ENCODE assay signal across 8 cellular contexts in the genomic region with DNA sequence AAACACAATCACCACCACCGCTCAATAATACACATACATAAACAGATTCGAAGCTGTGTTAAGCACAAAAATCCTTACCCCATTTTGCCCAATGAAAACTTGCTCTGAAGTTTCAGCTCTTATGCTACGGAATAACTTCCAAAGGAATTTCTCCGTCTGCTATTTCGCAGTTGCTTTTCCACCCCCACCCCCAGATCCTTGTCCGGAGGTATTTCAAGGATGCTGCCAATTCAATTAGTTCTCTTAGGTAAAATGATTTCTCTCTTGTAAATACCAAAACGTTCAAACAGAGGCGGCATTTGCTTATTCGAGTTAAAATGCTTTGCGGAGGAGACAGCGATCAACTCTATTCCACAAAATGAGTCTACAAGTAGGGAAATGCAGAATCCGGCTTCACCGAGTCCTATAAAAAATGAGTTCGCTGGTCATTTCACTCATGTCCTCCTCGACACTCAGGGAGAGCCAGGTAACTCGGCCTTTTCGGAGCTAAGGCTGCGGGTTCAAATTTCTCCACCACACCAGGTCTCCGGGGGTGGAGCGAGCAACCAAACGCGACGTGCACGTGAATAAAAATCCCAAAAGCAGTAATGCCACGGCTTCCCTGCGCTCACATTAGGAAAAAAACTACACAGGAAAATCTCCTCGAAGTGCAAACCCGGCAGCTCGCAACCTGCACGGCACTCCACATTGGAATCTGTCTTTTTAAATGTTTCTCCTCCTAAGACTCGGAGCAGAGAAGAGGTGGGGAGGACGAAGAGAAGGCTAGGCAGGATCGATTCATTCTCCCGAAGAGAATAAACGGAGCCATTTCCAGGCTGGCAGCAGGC. TPM values are rescaled to one million over a fixed set of nuclear protein-coding genes. Genes with fewer than 3 reads are reported as not detected.
DNase-seq lines count a peak whose midpoint lies in the region; ATAC-seq and TF ChIP-seq lines count a peak whose summit lies in the region.

No MANE protein-coding gene starts in this region.

- ATAC-seq in GM19452 (IDR thresholded peaks at IDR 0.05; ENCODE audit: unreplicated experiment) (no peak), HG03571 (IDR thresholded peaks at IDR 0.05; ENCODE audit: unreplicated experiment) (no peak)

- no peaks in the 10 kb centered on the region for H3F3A ChIP-seq in smooth muscle cell (ENCODE audit: low read depth)

- no peak overlapping the region for H2AFZ ChIP-seq in smooth muscle cell (ENCODE audit: low read depth)

- H3K4me3 ChIP-seq in adipocyte (ENCODE audit: low read length) (peak overlapping the region; percentile 92), iPS-11a (ENCODE audit: low read depth, low read length) (peak overlapping the region; percentile 83), smooth muscle cell (peak overlapping the region; percentile 80)

- H3K79me2 ChIP-seq in smooth muscle cell (ENCODE audit: low read depth) = peaks cover 47% of the 10 kb centered on the region

- H4K20me1 ChIP-seq in smooth muscle cell (ENCODE audit: low read depth) = peaks cover 55% of the 10 kb centered on the region

- under 1% methylated on average over 35 of the region's 35 CpGs for whole genome bisulfite sequencing in smooth muscle cell (ENCODE audit: low lambda C conversion rate)

- H3K27me3 ChIP-seq in adipocyte (replicated peaks; ENCODE audit: control insufficient read depth, insufficient read depth, low read length) = no peaks in the 10 kb centered on the region
- no peaks in the 10 kb centered on the region for H3K27me3 ChIP-seq in smooth muscle cell (ENCODE audit: low read depth)

- H3K27ac ChIP-seq in smooth muscle cell (ENCODE audit: low read depth) = peak overlapping the region; percentile 88

- peak; percentile 46 for DNase-seq in NCI-H82 (lab: John Stamatoyannopoulos, UW)
- DNase-seq in NCI-H82 treated with DMSO at 0.1 percent for 48 hours (lab: John Stamatoyannopoulos, UW; ENCODE audit: unreplicated experiment) = no peak
- peak; percentile 20 to 38 for DNase-seq in Kasumi-1 (lab: John Stamatoyannopoulos, UW)
- peak; percentile 68 for DNase-seq in adipocyte (ENCODE audit: low read depth)
- no peak for DNase-seq in smooth muscle cell (lab: John Stamatoyannopoulos, UW; ENCODE audit: unreplicated experiment)

- H3K4me1 ChIP-seq in adipocyte (ENCODE audit: control insufficient read depth, insufficient read depth, low read length) = peaks cover 18% of the 10 kb centered on the region
- peaks cover 37% of the 10 kb centered on the region for H3K4me1 ChIP-seq in smooth muscle cell (ENCODE audit: low read depth)

- H3K9me3 ChIP-seq in adipocyte (ENCODE audit: control insufficient read depth, low read length) (no peaks in the 10 kb centered on the region), smooth muscle cell (replicated peaks; ENCODE audit: low read depth) (no peaks in the 10 kb centered on the region)

- no peaks in the 10 kb centered on the region for H3K36me3 ChIP-seq in adipocyte (ENCODE audit: control insufficient read depth, insufficient read depth, low read length, severe bottlenecking)
- H3K36me3 ChIP-seq in smooth muscle cell (ENCODE audit: low read depth) = no peaks in the 10 kb centered on the region

- TF ChIP-seq CTCF in smooth muscle cell (IDR thresholded peaks at IDR 0.05; ENCODE audit: borderline replicate concordance, insufficient read depth, poor library complexity, severe bottlenecking) = no peak

- H3K9ac ChIP-seq in adipocyte (ENCODE audit: low read length) (peak overlapping the region; percentile 88), smooth muscle cell (ENCODE audit: low read depth) (peak overlapping the region; percentile 93)

- H3K4me2 ChIP-seq in smooth muscle cell = peak overlapping the region; percentile 98

RNA-seq across cellular contexts. Expression of a gene that starts 1.0 kb away (rescaled TPM):
- total RNA-seq in smooth muscle cell = 12.7 and 14.9 TPM in 2 replicates
- 4.4 and 7.2 TPM in 2 replicates for polyA plus RNA-seq in smooth muscle cell

Comparison
In these comparisons a context has a peak if more than half of its experiments do, and no peak if none do; other contexts are left out.
1. DNase-seq: peak in NCI-H82 (single experiment), Kasumi-1 (2 of 2) and adipocyte (single experiment); none in NCI-H82 treated with DMSO at 0.1 percent for 48 hours (single experiment) and smooth muscle cell (single experiment).
2. Peak in every context shown above with its lines, with median percentiles within 50 percentile points of each other: H3K4me3 ChIP-seq.